ENCODE assay signal across 9 cellular contexts in the genomic region with DNA sequence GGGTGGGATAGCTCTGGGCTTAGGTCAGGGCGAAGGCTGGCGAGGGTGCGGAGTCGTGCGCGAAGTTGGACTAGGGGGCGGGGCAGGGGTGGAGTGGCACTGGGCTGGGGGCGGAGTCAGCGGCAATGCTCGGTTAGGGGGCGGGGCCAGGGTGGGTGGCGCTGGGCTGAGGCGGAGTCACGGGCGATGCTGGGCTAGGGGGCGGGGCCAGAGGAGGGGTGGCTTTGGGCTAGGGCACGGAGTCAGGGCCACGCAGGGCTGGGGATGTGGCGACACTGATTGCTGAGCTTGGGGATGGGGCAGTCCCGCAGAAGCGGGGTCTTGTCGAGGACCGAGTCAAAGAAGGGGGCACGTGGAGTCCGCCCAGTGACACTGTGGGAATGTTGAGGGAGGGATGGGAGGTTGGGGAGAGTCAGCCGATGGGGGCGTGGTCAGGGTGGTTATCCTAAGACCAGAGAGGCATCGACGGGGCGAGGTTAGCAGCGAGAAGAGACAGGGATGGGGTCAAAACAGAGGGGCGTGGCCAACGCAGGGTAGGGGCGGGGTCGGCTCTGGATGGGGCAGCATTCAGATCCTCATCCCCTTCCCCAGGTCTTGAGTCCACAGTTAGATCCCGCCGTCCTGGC. TPM values are rescaled to one million over a fixed set of nuclear protein-coding genes. Genes with fewer than 3 reads are reported as not detected.
DNase-seq lines count a peak whose midpoint lies in the region; ATAC-seq and TF ChIP-seq lines count a peak whose summit lies in the region.
"Had no signal": no experiment of that assay in that cellular context is flagged by ENCODE, and none has a peak within 500 bp of the region (broad histone marks: within the 10 kb centered on the region; RNA-seq: fewer than 3 reads in every experiment).

No MANE protein-coding gene starts in this region.

- WGBS in heart right ventricle, 2 donors, result 31 to 50% methylated on average over 37 of the region's 37 CpGs
- WGBS in smooth muscle cell (ENCODE audit: low lambda C conversion rate), result 11% methylated on average over 21 of the region's 37 CpGs

- CTCF ChIA-PET in activated naive CD4-positive, alpha-beta T cell treated with anti-CD3 and anti-CD28 coated beads, Interleukin-2, amount 10 ng/mL, durations not matched to agents 7 days and 5 days (lab: Charles Lee), result no interaction called here

- no peaks in the 10 kb centered on the region for H3K27me3 ChIP-seq in heart right ventricle
- H3K27me3 ChIP-seq in smooth muscle cell (ENCODE audit: low read depth), result no peaks in the 10 kb centered on the region
- H3K27me3 ChIP-seq: ascending aorta had no signal

- H3K9me3 ChIP-seq in heart right ventricle, result no peaks in the 10 kb centered on the region
- H3K9me3 ChIP-seq in smooth muscle cell (replicated peaks; ENCODE audit: low read depth), result no peaks in the 10 kb centered on the region
- H3K9me3 ChIP-seq: ascending aorta had no signal

- H3K36me3 ChIP-seq in heart right ventricle (peaks cover 0 to 90% (median 10%) of the 10 kb centered on the region in 9 donors), smooth muscle cell (ENCODE audit: low read depth) (no peaks in the 10 kb centered on the region)

- H3F3A ChIP-seq in smooth muscle cell (ENCODE audit: low read depth), result no peaks in the 10 kb centered on the region

- H3K4me1 Mint-ChIP-seq in activated naive CD4-positive, alpha-beta T cell treated with anti-CD3 and anti-CD28 coated beads, Interleukin-2, amount 10 ng/mL, durations not matched to agents 7 days and 5 days, result peaks cover 10% of the 10 kb centered on the region

- peak; percentile 28 for DNase-seq in DMS53 (lab: John Stamatoyannopoulos, UW)
- no peak for DNase-seq in DMS53 treated with DMSO at 0.1 percent for 48 hours (lab: John Stamatoyannopoulos, UW; ENCODE audit: unreplicated experiment)
- DNase-seq in SW480 (ENCODE audit: low spot score), result peak; percentile 56
- peak; percentile 89 for DNase-seq in activated naive CD4-positive, alpha-beta T cell treated with anti-CD3 and anti-CD28 coated beads, Interleukin-2, amount 10 ng/mL, durations not matched to agents 7 days and 5 days
- peak; percentile 69 to 84 for DNase-seq in heart right ventricle
- DNase-seq in smooth muscle cell (lab: John Stamatoyannopoulos, UW; ENCODE audit: unreplicated experiment), result peak; percentile 78
- DNase-seq in NCI-H187 (lab: John Stamatoyannopoulos, UW), result no peak

- peak overlapping the region; percentile 68 for H3K4me3 Mint-ChIP-seq in activated naive CD4-positive, alpha-beta T cell treated with anti-CD3 and anti-CD28 coated beads, Interleukin-2, amount 10 ng/mL, durations not matched to agents 7 days and 5 days

- H3K9ac ChIP-seq in smooth muscle cell (ENCODE audit: low read depth), result no peak overlapping the region

- ATAC-seq in heart right ventricle, result peak; percentile 75 to 87 (median 82)
- ATAC-seq in GM19324 (IDR thresholded peaks at IDR 0.05; ENCODE audit: low FRiP score, unreplicated experiment), result no peak

- H3K4me3 ChIP-seq in heart right ventricle (peak overlapping the region in 1 of 10 donors; percentile 36), smooth muscle cell (no peak overlapping the region)
- H3K4me3 ChIP-seq: ascending aorta had no signal

- H3K4me1 ChIP-seq in heart right ventricle (peaks cover 0 to 7% (median 0%) of the 10 kb centered on the region in 9 donors), smooth muscle cell (ENCODE audit: low read depth) (no peaks in the 10 kb centered on the region)
- H3K4me1 ChIP-seq: ascending aorta had no signal

- H3K27ac ChIP-seq in heart right ventricle, result no peak overlapping the region
- H3K27ac ChIP-seq in smooth muscle cell (ENCODE audit: low read depth), result no peak overlapping the region

- H3K27ac Mint-ChIP-seq in activated naive CD4-positive, alpha-beta T cell treated with anti-CD3 and anti-CD28 coated beads, Interleukin-2, amount 10 ng/mL, durations not matched to agents 7 days and 5 days, result no peak overlapping the region

- peaks cover 41% of the 10 kb centered on the region for H3K27me3 Mint-ChIP-seq in activated naive CD4-positive, alpha-beta T cell treated with anti-CD3 and anti-CD28 coated beads, Interleukin-2, amount 10 ng/mL, durations not matched to agents 7 days and 5 days

- H3K4me2 ChIP-seq in smooth muscle cell, result peak overlapping the region; percentile 30

- intact Hi-C loops in heart right ventricle (cut with DNase I), result no loop called here

- TF ChIP-seq CTCF in heart right ventricle (IDR thresholded peaks at IDR 0.05), result no peak
- no peak for TF ChIP-seq CTCF in smooth muscle cell (IDR thresholded peaks at IDR 0.05; ENCODE audit: borderline replicate concordance, insufficient read depth, poor library complexity, severe bottlenecking)

- H3K79me2 ChIP-seq in smooth muscle cell (ENCODE audit: low read depth), result no peaks in the 10 kb centered on the region

- H3K9me3 Mint-ChIP-seq in activated naive CD4-positive, alpha-beta T cell treated with anti-CD3 and anti-CD28 coated beads, Interleukin-2, amount 10 ng/mL, durations not matched to agents 7 days and 5 days, result no peaks in the 10 kb centered on the region

- H3K36me3 Mint-ChIP-seq in activated naive CD4-positive, alpha-beta T cell treated with anti-CD3 and anti-CD28 coated beads, Interleukin-2, amount 10 ng/mL, durations not matched to agents 7 days and 5 days, result no peaks in the 10 kb centered on the region

- H4K20me1 ChIP-seq in smooth muscle cell (ENCODE audit: low read depth), result peaks cover 27% of the 10 kb centered on the region

- no peak overlapping the region for H2AFZ ChIP-seq in smooth muscle cell (ENCODE audit: low read depth)

RNA-seq across cellular contexts. Expression of a gene that starts 8.7 kb away (rescaled TPM):
- total RNA-seq in heart right ventricle, result 10 to 100 TPM; 10.4 to 23.2 (median 13.6) TPM
- polyA plus RNA-seq in heart right ventricle, result 10 to 100 TPM; 20.8 to 24.8 TPM
- total RNA-seq in smooth muscle cell, result 37.4 and 40.0 TPM in 2 replicates
- 85.1 and 88.1 TPM in 2 replicates for polyA plus RNA-seq in smooth muscle cell

RNA-seq across cellular contexts. Expression of a gene that starts 12.8 kb away (rescaled TPM):
- 10 to 100 TPM; 16.2 to 29.8 (median 21.3) TPM for total RNA-seq in heart right ventricle
- 10 to 100 TPM; 44.4 to 74.5 TPM for polyA plus RNA-seq in heart right ventricle
- 36.1 and 55.3 TPM in 2 replicates for total RNA-seq in smooth muscle cell
- polyA plus RNA-seq in smooth muscle cell, result 39.6 and 57.9 TPM in 2 replicates

RNA-seq across cellular contexts. Expression of a gene that starts 13.1 kb away (rescaled TPM):
- total RNA-seq in heart right ventricle, result 100 to 1,000 TPM; 102 to 157 (median 117) TPM
- polyA plus RNA-seq in heart right ventricle, result 100 to 1,000 TPM; 166 to 302 TPM
- total RNA-seq in smooth muscle cell, result 187 and 236 TPM in 2 replicates
- polyA plus RNA-seq in smooth muscle cell, result 452 and 497 TPM in 2 replicates

RNA-seq across cellular contexts. Expression of a gene that starts 36.4 kb away (rescaled TPM):
- total RNA-seq in heart right ventricle, result 1 to 10 TPM in 6 of 10 donors, under 1 TPM in 4; 0.42 to 3.3 (median 1.3) TPM
- polyA plus RNA-seq in heart right ventricle, result under 1 TPM; 0.37 to 0.49 TPM
- total RNA-seq in smooth muscle cell, result 0.81 and 2.4 TPM in 2 replicates
- 4.2 TPM in 2 replicates for polyA plus RNA-seq in smooth muscle cell
- total RNA-seq: ascending aorta had no signal

Comparison
In these comparisons a context has a peak if more than half of its experiments do, and no peak if none do; other contexts are left out.
1. DNase-seq: peak in DMS53 (single experiment), SW480 (single experiment), activated naive CD4-positive, alpha-beta T cell treated with anti-CD3 and anti-CD28 coated beads, Interleukin-2, amount 10 ng/mL, durations not matched to agents 7 days and 5 days (single experiment), heart right ventricle (2 of 2) and smooth muscle cell (single experiment); none in DMS53 treated with DMSO at 0.1 percent for 48 hours (single experiment) and NCI-H187 (0 of 2).